ENCODE assay signal across 25 cellular contexts in genomic region chr5:90807483-90807882, GRCh38.
"Had no signal": no experiment of that assay in that cellular context is flagged by ENCODE, and none has a peak within 500 bp of the region (broad histone marks: within the 10 kb centered on the region; RNA-seq: fewer than 3 reads in every experiment).

No MANE protein-coding gene starts in this region.

- H3K4me3 ChIP-seq: left ventricle myocardium inferior, lung, ovary, right atrium auricular region, right lobe of liver, skin epidermis, spleen, transverse colon, upper lobe of right lung had no signal

- H3K36me3 Mint-ChIP-seq: mesothelial cell of epicardium; naive B cell; natural killer cell; stimulated activated effector memory CD8-positive, alpha-beta T cell treated with anti-CD3 and anti-CD28 coated beads, Interleukin-12 subunit alpha, Interleukin-12 subunit beta, amount 100 ng/mL, for 72 hours had no signal

- H3K27ac Mint-ChIP-seq: mesothelial cell of epicardium; naive B cell; natural killer cell; progenitor cell of endocrine pancreas; stimulated activated effector memory CD8-positive, alpha-beta T cell treated with anti-CD3 and anti-CD28 coated beads, Interleukin-12 subunit alpha, Interleukin-12 subunit beta, amount 100 ng/mL, for 72 hours; stimulated activated naive CD8-positive, alpha-beta T cell treated with anti-CD3 and anti-CD28 coated beads, Interleukin-15, Interleukin-2, amounts not matched to agents 100 ng/mL and 50 ng/mL, for 24 hours had no signal

- DNase-seq: head of caudate nucleus; hypothalamus; left ventricle myocardium inferior; mesendoderm; naive B cell; natural killer cell; nucleus accumbens; ovary; right lobe of liver; spleen; stimulated activated CD4-positive, alpha-beta T cell treated with anti-CD3 and anti-CD28 coated beads, Interleukin-4, amount 100 ng/mL, for 24 hours; stimulated activated naive CD4-positive, alpha-beta T cell; substantia nigra; transverse colon; upper lobe of right lung had no signal

- H3K27ac ChIP-seq: left ventricle myocardium inferior, ovary, right atrium auricular region, right lobe of liver, skin epidermis, spleen, transverse colon, upper lobe of right lung had no signal

- H3K27me3 Mint-ChIP-seq: naive B cell, progenitor cell of endocrine pancreas had no signal

- H3K9me3 Mint-ChIP-seq: mesothelial cell of epicardium; naive B cell; natural killer cell; neural crest cell; stimulated activated effector memory CD8-positive, alpha-beta T cell treated with anti-CD3 and anti-CD28 coated beads, Interleukin-12 subunit alpha, Interleukin-12 subunit beta, amount 100 ng/mL, for 72 hours; stimulated activated naive CD8-positive, alpha-beta T cell treated with anti-CD3 and anti-CD28 coated beads, Interleukin-15, Interleukin-2, amounts not matched to agents 100 ng/mL and 50 ng/mL, for 24 hours had no signal

- H3K4me1 ChIP-seq: right atrium auricular region, right lobe of liver, spleen, transverse colon, upper lobe of right lung had no signal

- ATAC-seq: natural killer cell; right lobe of liver; stimulated activated effector memory CD8-positive, alpha-beta T cell treated with anti-CD3 and anti-CD28 coated beads, Interleukin-12 subunit alpha, Interleukin-12 subunit beta, amount 100 ng/mL, for 72 hours; upper lobe of right lung had no signal

- H3K4me3 Mint-ChIP-seq: mesothelial cell of epicardium; naive B cell; natural killer cell; neural crest cell; stimulated activated effector memory CD8-positive, alpha-beta T cell treated with anti-CD3 and anti-CD28 coated beads, Interleukin-12 subunit alpha, Interleukin-12 subunit beta, amount 100 ng/mL, for 72 hours; stimulated activated naive CD8-positive, alpha-beta T cell treated with anti-CD3 and anti-CD28 coated beads, Interleukin-15, Interleukin-2, amounts not matched to agents 100 ng/mL and 50 ng/mL, for 24 hours had no signal

- H3K9me3 ChIP-seq: left ventricle myocardium inferior, ovary, right atrium auricular region, right lobe of liver, spleen, transverse colon, upper lobe of right lung had no signal

- FAIRE-seq: keratinocyte, urothelium cell line had no signal

- H3K36me3 ChIP-seq: left ventricle myocardium inferior, ovary, right atrium auricular region, right lobe of liver, spleen, transverse colon, upper lobe of right lung had no signal

- H3K27me3 ChIP-seq: ovary, right atrium auricular region, right lobe of liver, spleen, transverse colon, upper lobe of right lung had no signal

- H3K4me1 Mint-ChIP-seq: naive B cell; natural killer cell; neural crest cell; stimulated activated effector memory CD8-positive, alpha-beta T cell treated with anti-CD3 and anti-CD28 coated beads, Interleukin-12 subunit alpha, Interleukin-12 subunit beta, amount 100 ng/mL, for 72 hours had no signal
